Comparison of ENCODE assay signal across 27 cellular contexts in the genomic region with DNA sequence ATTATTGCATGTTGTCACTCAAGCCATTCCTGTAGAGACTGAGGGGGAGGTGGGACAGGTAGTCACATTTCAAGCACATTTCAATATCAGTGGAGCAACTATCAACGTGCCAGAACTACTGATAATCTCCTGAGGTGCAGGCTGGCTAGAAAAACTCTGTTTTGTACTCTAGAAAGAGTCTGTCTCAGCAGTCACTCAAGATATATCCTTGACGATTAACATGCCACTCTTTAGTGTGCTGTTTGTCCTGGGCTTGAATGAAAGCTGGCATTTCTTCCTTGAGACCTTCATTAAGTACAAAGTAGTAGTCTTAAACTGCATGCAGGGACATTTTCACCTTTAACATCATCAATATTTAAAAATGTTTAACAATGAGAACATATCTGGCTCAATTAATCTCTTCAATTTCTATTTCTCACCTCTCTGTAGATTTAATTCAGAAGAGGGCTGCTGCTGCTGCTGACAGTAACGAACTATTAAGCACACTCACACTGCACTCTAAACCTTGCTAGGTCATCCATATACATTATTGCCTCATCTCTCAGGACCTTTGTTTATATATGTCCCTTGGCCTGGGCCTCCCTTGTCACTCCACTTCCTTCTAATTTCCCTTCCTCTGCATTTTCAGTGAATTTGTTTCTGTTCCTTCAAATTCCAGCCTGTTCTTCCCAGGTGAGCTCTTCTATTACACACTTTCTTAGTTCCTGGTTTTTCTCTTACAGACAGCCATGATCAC.
DNase-seq lines count a peak whose midpoint lies in the region; ATAC-seq, FAIRE-seq and TF ChIP-seq lines count a peak whose summit lies in the region.
"Had no signal": no experiment of that assay in that cellular context is flagged by ENCODE, and none has a peak within 500 bp of the region (broad histone marks: within the 10 kb centered on the region; RNA-seq: fewer than 3 reads in every experiment).

No MANE protein-coding gene starts in this region.

- in situ Hi-C loops in K562 (cut with MboI) = no loop called here

- H3K4me3 Mint-ChIP-seq in mesothelial cell of epicardium = no peak overlapping the region
- H3K4me3 Mint-ChIP-seq: CD14-positive monocyte; CD8-positive, alpha-beta memory T cell; HFFc6 had no signal

- no peak for TF ChIP-seq POLR2A in K562 (conservative IDR thresholded peaks at IDR 0.05)

- no peaks in the 10 kb centered on the region for H3K9me1 ChIP-seq in K562 (ENCODE audit: control insufficient read depth, insufficient read depth, low read length)

- no peaks in the 10 kb centered on the region for H3K79me2 ChIP-seq in K562 (ENCODE audit: control insufficient read depth, insufficient read depth, low read length)

- no peak for TF ChIP-seq EP300 in K562 (IDR thresholded peaks at IDR 0.05; ENCODE audit: low read length)

- CTCF ChIA-PET in K562 (lab: Yijun Ruan, JAX; ENCODE audit: low intra/inter-chr PET ratio) = no interaction called here

- H3K27ac Mint-ChIP-seq in mesothelial cell of epicardium = peak overlapping the region; percentile 63
- H3K27ac Mint-ChIP-seq: CD14-positive monocyte; CD8-positive, alpha-beta memory T cell; HFFc6 had no signal

- no peaks in the 10 kb centered on the region for H3K9me3 ChIP-seq in K562 (replicated peaks; ENCODE audit: control insufficient read depth, insufficient read depth, low read depth, low read length)
- H3K9me3 ChIP-seq: BE2C, HAP-1, SJSA1 had no signal

- H3K27me3 Mint-ChIP-seq in mesothelial cell of epicardium (ENCODE audit: low read depth) = no peaks in the 10 kb centered on the region

- DNase-seq in NCI-H510A treated with DMSO at 0.1 percent for 48 hours (lab: John Stamatoyannopoulos, UW) (peak; percentile 18), NCI-H510A (lab: John Stamatoyannopoulos, UW) (no peak), K562 (ENCODE audit: extremely low read depth in 1 of 4, low spot score in 3 of 4) (no peak), mesothelial cell of epicardium (ENCODE audit: low spot score in 2 of 2, unreplicated experiment in 2 of 2) (no peak), NCI-H774 (lab: John Stamatoyannopoulos, UW) (no peak), mucosa of gallbladder (ENCODE audit: low spot score) (no peak), NCI-H1417 (lab: John Stamatoyannopoulos, UW) (no peak)
- DNase-seq: 8988T; ACHN; BE2C; Calu3; CD8-positive, alpha-beta memory T cell; GM23248; HFFc6; IMR-90; MM.1S; NCI-H1694; NCI-H2029 treated with DMSO at 0.1 percent for 48 hours; NCI-H2171; NCI-H226; NCI-H526; Right ventricle myocardium superior; RPMI8226 had no signal

- BruUV-seq in K562 (replicated peaks; lab: Mats Ljungman, UMichigan) = no TSS peak

- no peaks in the 10 kb centered on the region for H3K27me3 ChIP-seq in K562 (ENCODE audit: control insufficient read depth in 2 of 2, insufficient read depth in 2 of 2, low read length in 2 of 2)
- H3K27me3 ChIP-seq: BE2C, SJSA1 had no signal

- 0% methylated on average over 3 of the region's 3 CpGs for WGBS in K562 (ENCODE audit: insufficient coverage, low coverage, missing lambda C conversion rate)

- H3K4me1 Mint-ChIP-seq in mesothelial cell of epicardium = peaks cover 37% of the 10 kb centered on the region
- H3K4me1 Mint-ChIP-seq: CD14-positive monocyte; CD8-positive, alpha-beta memory T cell had no signal

- POLR2A ChIA-PET in K562 (lab: Yijun Ruan, JAX) = interaction anchor here (0.6 to 0.7 kb wide), 2 partner anchors 92 to 175 kb away, joined by 3 read pairs; no protein-coding TSS in a partner anchor

- no peaks in the 10 kb centered on the region for H3K36me3 Mint-ChIP-seq in mesothelial cell of epicardium
- H3K36me3 Mint-ChIP-seq: CD14-positive monocyte; CD8-positive, alpha-beta memory T cell had no signal

- no peak for FAIRE-seq in K562 (lab: Jason Lieb, UNC)

- no peaks in the 10 kb centered on the region for H4K20me1 ChIP-seq in K562 (replicated peaks; ENCODE audit: control insufficient read depth, insufficient read depth, low read length)

- no peaks in the 10 kb centered on the region for H3K36me3 ChIP-seq in K562 (ENCODE audit: control insufficient read depth, insufficient read depth, low read length)
- H3K36me3 ChIP-seq: BE2C, HAP-1, SJSA1 had no signal

- H2AFZ ChIP-seq in K562 (ENCODE audit: low read depth, low read length) = no peak overlapping the region
- H2AFZ ChIP-seq: GM23248 had no signal

- H3K9ac ChIP-seq in K562 (ENCODE audit: insufficient read depth in 1 of 2, low read depth in 2 of 2, low read length in 2 of 2) = no peak overlapping the region
- H3K9ac ChIP-seq: GM23248, KMS-11 had no signal

- no peak overlapping the region for H3K4me3 ChIP-seq in K562
- H3K4me3 ChIP-seq: GM23248, HAP-1, SJSA1 had no signal

- H3K9me3 Mint-ChIP-seq in mesothelial cell of epicardium = peaks cover 6% of the 10 kb centered on the region

- TF ChIP-seq RAD21 in K562 (CRISPR knock-in tag; conservative IDR thresholded peaks at IDR 0.05 in 1 of 2, IDR thresholded peaks at IDR 0.05 in 1 of 2) = no peak

- TF ChIP-seq CTCF in K562 (IDR thresholded peaks at IDR 0.05 in 2 of 3, conservative IDR thresholded peaks at IDR 0.05 in 1 of 3; ENCODE audit: insufficient read depth in 2 of 3, low read depth in 1 of 3, low read length in 3 of 3) = no peak
- no peak for TF ChIP-seq CTCF in mesothelial cell of epicardium (IDR thresholded peaks at IDR 0.05; ENCODE audit: unreplicated experiment)

- intact Hi-C loops in K562 (cut with micrococcal nuclease) = no loop called here

- H3K4me1 ChIP-seq in K562 (replicated peaks in 1 of 2; ENCODE audit: control insufficient read depth in 2 of 2, insufficient read depth in 2 of 2, low read length in 2 of 2) = no peaks in the 10 kb centered on the region
- H3K4me1 ChIP-seq: BE2C, HAP-1, SJSA1 had no signal

- no peak overlapping the region for H3K27ac ChIP-seq in K562 (ENCODE audit: extremely low read depth, low read depth, low read length)
- H3K27ac ChIP-seq: GM23248, KMS-11, SJSA1 had no signal

- no peak for ATAC-seq in K562

- H3K4me2 ChIP-seq in K562 (ENCODE audit: insufficient read depth, low read length) = no peak overlapping the region
- H3K4me2 ChIP-seq: KMS-11 had no signal

TF ChIP-seq in K562, 482 proteins besides CTCF, POLR2A, EP300 and RAD21:
- no peak for TF ChIP-seq FOXA1 (IDR thresholded peaks at IDR 0.05; ENCODE audit: borderline replicate concordance)
- TF ChIP-seq CEBPG (CRISPR knock-in tag; IDR thresholded peaks at IDR 0.05) = no peak
- 0 out of 4 replicates have a peak, but pooled peaks of 1 of the 2 experiments have one; percentile 25 for TF ChIP-seq CEBPG (tag; conservative IDR thresholded peaks at IDR 0.05 in 1 of 2, IDR thresholded peaks at IDR 0.05 in 1 of 2)
- peak; percentile 37; the same call in 1 of the 2 replicates for TF ChIP-seq CEBPB (tag; IDR thresholded peaks at IDR 0.05)
TF ChIP-seq in K562: peak in this region for 2.
